In genomic region chr11:122099345-122100045, GRCh38 we compare ENCODE assay signal across 10 cellular contexts. TPM values are rescaled to one million over a fixed set of nuclear protein-coding genes. Genes with fewer than 3 reads are reported as not detected.
DNase-seq lines count a peak whose midpoint lies in the region; FAIRE-seq and TF ChIP-seq lines count a peak whose summit lies in the region.
"Had no signal": no experiment of that assay in that cellular context is flagged by ENCODE, and none has a peak within 500 bp of the region (broad histone marks: within the 10 kb centered on the region; RNA-seq: fewer than 3 reads in every experiment).

No MANE protein-coding gene starts in this region.

- H3K4me1 ChIP-seq in HUES64 (ENCODE audit: insufficient read depth, low read length) (peaks cover 34% of the 10 kb centered on the region), colonic mucosa (no peaks in the 10 kb centered on the region), suprapubic skin (peaks cover 13% of the 10 kb centered on the region)

- TF ChIP-seq POLR2A in suprapubic skin (IDR thresholded peaks at IDR 0.05): no peak

- intact Hi-C loops in colonic mucosa (cut with DNase I): loop anchor here (2.0 kb wide), 1 partner anchor 443 kb away; no protein-coding TSS in a partner anchor

- FAIRE-seq in RCC 7860 (lab: Jason Lieb, UNC): no peak
- FAIRE-seq: colon had no signal

- no peak for TF ChIP-seq EP300 in suprapubic skin (IDR thresholded peaks at IDR 0.05)

- no peak overlapping the region for H3K9ac ChIP-seq in HUES64 (ENCODE audit: low read depth, low read length)
- no peak overlapping the region for H3K9ac ChIP-seq in colonic mucosa (ENCODE audit: low read depth in 2 of 2, low read length in 2 of 2)

- 31% methylated on average over 13 of the region's 13 CpGs for WGBS in HUES64
- WGBS in suprapubic skin: 39% methylated on average over 13 of the region's 13 CpGs

- H3K4me3 ChIP-seq in HUES64 (ENCODE audit: low read length): peak overlapping the region; percentile 56
- H3K4me3 ChIP-seq in colonic mucosa: peak overlapping the region; percentile 7
- H3K4me3 ChIP-seq in suprapubic skin: peak overlapping the region; percentile 47

- DNase-seq in colonic mucosa (no peak), left kidney (ENCODE audit: low read depth, low spot score) (peak; percentile 43), suprapubic skin (ENCODE audit: low spot score in 2 of 2) (no peak), RCC 7860 (ENCODE audit: low spot score) (no peak), iPS-NIHi7 (ENCODE audit: extremely low spot score) (no peak), NCI-H82 (lab: John Stamatoyannopoulos, UW) (no peak)
- DNase-seq in activated T-cell treated with anti-CD3 and anti-CD28 coated beads, Interleukin-2, amount 50 U/mL, for 48 hours: no peak

- H3K27ac ChIP-seq in HUES64 (ENCODE audit: low read depth, low read length) (no peak overlapping the region), colonic mucosa (no peak overlapping the region), suprapubic skin (peak overlapping the region; percentile 90)
- H3K27ac ChIP-seq: VCaP had no signal

- H3K36me3 ChIP-seq in HUES64 (ENCODE audit: insufficient read depth, low read length): no peaks in the 10 kb centered on the region
- H3K36me3 ChIP-seq in colonic mucosa: no peaks in the 10 kb centered on the region
- no peaks in the 10 kb centered on the region for H3K36me3 ChIP-seq in suprapubic skin

- H3K9me3 ChIP-seq in HUES64 (ENCODE audit: insufficient read depth, low read depth, low read length): no peaks in the 10 kb centered on the region
- no peaks in the 10 kb centered on the region for H3K9me3 ChIP-seq in colonic mucosa
- H3K9me3 ChIP-seq in suprapubic skin: no peaks in the 10 kb centered on the region

- TF ChIP-seq CTCF in colonic mucosa (IDR thresholded peaks at IDR 0.05) (no peak), suprapubic skin (IDR thresholded peaks at IDR 0.05) (no peak)

- peaks cover 37% of the 10 kb centered on the region for H3K27me3 ChIP-seq in HUES64 (ENCODE audit: insufficient read depth, low read length)
- H3K27me3 ChIP-seq in colonic mucosa: no peaks in the 10 kb centered on the region
- H3K27me3 ChIP-seq in suprapubic skin: peaks cover 57% of the 10 kb centered on the region

RNA-seq across cellular contexts. Expression of gene BLID, which starts 16.5 kb away (rescaled TPM):
- polyA plus RNA-seq in HUES64 (2013, experiment 1 of 2): not detected
- not detected for polyA plus RNA-seq in HUES64 (2013, experiment 2 of 2)
- total RNA-seq in colonic mucosa (not detected), suprapubic skin (not detected)
